ENCODE assay signal across 1 cellular context in genomic region chr3:100640633-100641032, GRCh38.
TF ChIP-seq lines count a peak whose summit lies in the region.

No MANE protein-coding gene starts in this region.

TF ChIP-seq in HepG2, 621 proteins besides CTCF, POLR2A, EP300 and RAD21 (continued from another document):
- no peak for TF ChIP-seq ZNF275 (CRISPR knock-in tag; IDR thresholded peaks at IDR 0.05; ENCODE audit: borderline replicate concordance)
- TF ChIP-seq MNT (IDR thresholded peaks at IDR 0.05) = no peak
- no peak for TF ChIP-seq ZNF317 (CRISPR knock-in tag; IDR thresholded peaks at IDR 0.05)
- no peak for TF ChIP-seq ESRRA (CRISPR knock-in tag; IDR thresholded peaks at IDR 0.05; ENCODE audit: low read depth)
- peak; percentile 47 for TF ChIP-seq ZMYM4 (CRISPR knock-in tag; IDR thresholded peaks at IDR 0.05)
- no peak for TF ChIP-seq SMARCC2 (IDR thresholded peaks at IDR 0.05)
- no peak for TF ChIP-seq LCORL (IDR thresholded peaks at IDR 0.05)
- no peak for TF ChIP-seq LCORL (CRISPR knock-in tag; IDR thresholded peaks at IDR 0.05)
- TF ChIP-seq GABPA (IDR thresholded peaks at IDR 0.05; ENCODE audit: low read depth, low read length) = no peak
- TF ChIP-seq GABPA (CRISPR knock-in tag; IDR thresholded peaks at IDR 0.05; ENCODE audit: low read depth) = no peak
- peak; percentile 41; the same call in 1 of the 2 replicates for TF ChIP-seq SALL1 (CRISPR knock-in tag; IDR thresholded peaks at IDR 0.05)
- no peak for TF ChIP-seq MED1 (CRISPR knock-in tag; IDR thresholded peaks at IDR 0.05)
- TF ChIP-seq KLF15 (CRISPR knock-in tag; IDR thresholded peaks at IDR 0.05; ENCODE audit: borderline replicate concordance) = no peak
- no peak for TF ChIP-seq REPIN1 (CRISPR knock-in tag; IDR thresholded peaks at IDR 0.05; ENCODE audit: borderline replicate concordance, low read depth)
- TF ChIP-seq RARA (CRISPR knock-in tag; IDR thresholded peaks at IDR 0.05) = peak; percentile 72
- peak; percentile 31; the same call in 1 of the 2 replicates for TF ChIP-seq NR2F6 (IDR thresholded peaks at IDR 0.05)
- TF ChIP-seq NR2F6 (CRISPR knock-in tag; IDR thresholded peaks at IDR 0.05) = no peak
- TF ChIP-seq DR1 (CRISPR knock-in tag; IDR thresholded peaks at IDR 0.05) = no peak
- TF ChIP-seq TMF1 (CRISPR knock-in tag; IDR thresholded peaks at IDR 0.05; ENCODE audit: low read depth) = no peak
- no peak for TF ChIP-seq TFDP1 (CRISPR knock-in tag; IDR thresholded peaks at IDR 0.05; ENCODE audit: borderline replicate concordance)
- TF ChIP-seq TEAD3 (CRISPR knock-in tag; optimal IDR thresholded peaks at IDR 0.05; ENCODE audit: borderline replicate concordance) = peak; percentile 27
- TF ChIP-seq ZNF737 (CRISPR knock-in tag; IDR thresholded peaks at IDR 0.05; ENCODE audit: borderline replicate concordance) = no peak
- peak in 1 of 2 experiments; percentile 72; a peak in 1 of 4 replicates for TF ChIP-seq NR2F1 (CRISPR knock-in tag; IDR thresholded peaks at IDR 0.05)
- TF ChIP-seq ZBTB43 (CRISPR knock-in tag; conservative IDR thresholded peaks at IDR 0.05) = no peak
- TF ChIP-seq NR2F2 (IDR thresholded peaks at IDR 0.05; ENCODE audit: borderline replicate concordance, low read depth) = 0 out of 2 replicates have a peak, but pooled peaks have one; percentile 41
- TF ChIP-seq ZMAT3 (CRISPR knock-in tag; conservative IDR thresholded peaks at IDR 0.05) = no peak
- TF ChIP-seq NONO (IDR thresholded peaks at IDR 0.05) = no peak
- no peak for TF ChIP-seq NONO (CRISPR knock-in tag; conservative IDR thresholded peaks at IDR 0.05)
- peak; percentile 22; the same call in 1 of the 2 replicates for TF ChIP-seq NCOR1 (IDR thresholded peaks at IDR 0.05; ENCODE audit: borderline replicate concordance, low read length)
- no peak for TF ChIP-seq ATF2 (CRISPR knock-in tag; IDR thresholded peaks at IDR 0.05)
- TF ChIP-seq ZFY (CRISPR knock-in tag; IDR thresholded peaks at IDR 0.05) = no peak
- no peak for TF ChIP-seq ATF5 (CRISPR knock-in tag; IDR thresholded peaks at IDR 0.05; ENCODE audit: low read depth)
- peak; percentile 15; the same call in 1 of the 2 replicates for TF ChIP-seq RXRB (CRISPR knock-in tag; IDR thresholded peaks at IDR 0.05; ENCODE audit: borderline replicate concordance)
- TF ChIP-seq POGZ (CRISPR knock-in tag; IDR thresholded peaks at IDR 0.05) = 0 out of 2 replicates have a peak, but pooled peaks have one; percentile 40
